ENCODE assay signal across 14 cellular contexts in the genomic region with DNA sequence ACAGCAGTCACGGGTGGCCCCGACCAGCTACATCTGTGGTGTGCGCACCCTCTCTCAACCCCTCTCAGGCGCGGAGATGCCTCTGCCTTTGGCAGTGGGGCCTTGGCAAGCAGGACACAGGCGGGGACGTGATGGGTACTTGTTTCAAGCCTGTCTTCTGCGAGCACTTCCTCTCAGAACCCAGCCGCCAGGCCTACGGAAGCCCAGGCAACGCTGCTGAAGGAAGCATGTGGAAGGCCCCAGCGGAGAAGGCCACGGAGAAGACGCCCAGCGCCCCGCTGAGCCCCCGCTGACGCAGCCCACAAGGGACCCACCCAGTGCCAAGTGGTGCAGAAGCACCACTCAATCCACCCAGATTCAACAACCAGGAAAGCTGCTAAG. TPM values are rescaled to one million over a fixed set of nuclear protein-coding genes. Genes with fewer than 3 reads are reported as not detected.
DNase-seq lines count a peak whose midpoint lies in the region; ATAC-seq and TF ChIP-seq lines count a peak whose summit lies in the region.
"Had no signal": no experiment of that assay in that cellular context is flagged by ENCODE, and none has a peak within 500 bp of the region (broad histone marks: within the 10 kb centered on the region; RNA-seq: fewer than 3 reads in every experiment).

No MANE protein-coding gene starts in this region.

- no peak overlapping the region for H3K4me3 ChIP-seq in heart right ventricle
- H3K4me3 ChIP-seq: colonic mucosa, thoracic aorta had no signal

- WGBS in heart right ventricle, 2 donors = 71 to 83% methylated on average over 17 to 18 of the region's 18 CpGs

- H3K9me3 Mint-ChIP-seq in activated CD8-positive, alpha-beta T cell treated with anti-CD3 and anti-CD28 coated beads for 36 hours = no peaks in the 10 kb centered on the region

- H3K9me3 ChIP-seq in heart right ventricle = no peaks in the 10 kb centered on the region
- H3K9me3 ChIP-seq: colonic mucosa, thoracic aorta had no signal

- TF ChIP-seq CTCF in activated CD8-positive, alpha-beta T cell treated with anti-CD3 and anti-CD28 coated beads for 36 hours (IDR thresholded peaks at IDR 0.05) = no peak
- no peak for TF ChIP-seq CTCF in heart right ventricle (IDR thresholded peaks at IDR 0.05)

- no peaks in the 10 kb centered on the region for H3K27me3 ChIP-seq in heart right ventricle
- H3K27me3 ChIP-seq: colonic mucosa had no signal

- H3K36me3 ChIP-seq in heart right ventricle = peaks cover 0 to 51% (median 16%) of the 10 kb centered on the region in 9 donors
- H3K36me3 ChIP-seq: colonic mucosa had no signal

- peak overlapping the region; percentile 51 for H3K27ac Mint-ChIP-seq in activated CD8-positive, alpha-beta T cell treated with anti-CD3 and anti-CD28 coated beads for 36 hours
- H3K27ac Mint-ChIP-seq: T-helper 17 cell had no signal

- peak; percentile 47 for ATAC-seq in activated CD8-positive, alpha-beta T cell treated with anti-CD3 and anti-CD28 coated beads for 36 hours
- peak; percentile 26 to 77 (median 44) for ATAC-seq in heart right ventricle
- ATAC-seq in sciatic nerve = peak; percentile 33
- no peak for ATAC-seq in GM21786 (IDR thresholded peaks at IDR 0.05; ENCODE audit: unreplicated experiment)
- ATAC-seq: T-helper 17 cell had no signal

- no peaks in the 10 kb centered on the region for H3K27me3 Mint-ChIP-seq in activated CD8-positive, alpha-beta T cell treated with anti-CD3 and anti-CD28 coated beads for 36 hours

- POLR2A ChIA-PET in activated CD8-positive, alpha-beta T cell treated with anti-CD3 and anti-CD28 coated beads for 36 hours (lab: Charles Lee) = interaction anchor here (0.8 to 1.7 kb wide), 4 partner anchors 13 to 32 kb away, joined by 3 to 5 read pairs (median 4); partner anchors contain the start of gene SERPINB6

- intact Hi-C loops in activated CD8-positive, alpha-beta T cell treated with anti-CD3 and anti-CD28 coated beads for 36 hours (cut with micrococcal nuclease) = no loop called here
- intact Hi-C loops in heart right ventricle (cut with DNase I) (no loop called here), sciatic nerve (cut with DNase I) (no loop called here)

- peak; percentile 60 for DNase-seq in Ammon's horn (ENCODE audit: low spot score)
- DNase-seq in activated CD8-positive, alpha-beta T cell treated with anti-CD3 and anti-CD28 coated beads for 36 hours = no peak
- DNase-seq in heart right ventricle = peak in 1 of 2 donors; percentile 43
- no peak for DNase-seq in sciatic nerve (ENCODE audit: low spot score)
- no peak for DNase-seq in NCI-H1436 treated with DMSO at 0.1 percent for 48 hours (lab: John Stamatoyannopoulos, UW)
- no peak for DNase-seq in stimulated activated CD4-positive, alpha-beta T cell treated with anti-CD3 and anti-CD28 coated beads, Interleukin-2, amount 100 ng/mL, for 24 hours
- DNase-seq in stimulated activated CD4-positive, alpha-beta T cell treated with anti-CD3 and anti-CD28 coated beads, Interleukin-15, amount 100 ng/mL, for 24 hours = no peak
- DNase-seq: activated CD4-positive, alpha-beta T cell treated with anti-CD3 and anti-CD28 coated beads, Interleukin-2, amount 50 U/mL, for 4 hours; colonic mucosa; KBM-7; NCI-H510A treated with DMSO at 0.1 percent for 48 hours; T-helper 17 cell had no signal

- peaks cover 13% of the 10 kb centered on the region for H3K4me1 Mint-ChIP-seq in activated CD8-positive, alpha-beta T cell treated with anti-CD3 and anti-CD28 coated beads for 36 hours (ENCODE audit: low read depth)

- H3K4me3 Mint-ChIP-seq in activated CD8-positive, alpha-beta T cell treated with anti-CD3 and anti-CD28 coated beads for 36 hours = peak overlapping the region; percentile 12
- H3K4me3 Mint-ChIP-seq: T-helper 17 cell had no signal

- H3K36me3 Mint-ChIP-seq in activated CD8-positive, alpha-beta T cell treated with anti-CD3 and anti-CD28 coated beads for 36 hours (ENCODE audit: low read depth) = peaks cover 10% of the 10 kb centered on the region

- H3K27ac ChIP-seq in heart right ventricle = peak overlapping the region; percentile 32 to 89 (median 78)
- H3K27ac ChIP-seq: colonic mucosa had no signal

- CTCF ChIA-PET in activated CD8-positive, alpha-beta T cell treated with anti-CD3 and anti-CD28 coated beads for 36 hours (lab: Charles Lee) = interaction anchor here (0.8 to 1.7 kb wide), 2 partner anchors 29 to 44 kb away, joined by 3 to 6 read pairs; no protein-coding TSS in a partner anchor

- H3K4me1 ChIP-seq in heart right ventricle = peaks cover 8 to 73% (median 65%) of the 10 kb centered on the region in 9 donors

RNA-seq across cellular contexts. Expression of gene SERPINB6, which starts 13.0 kb away (rescaled TPM):
- 10 to 100 TPM; 52.2 to 53.8 TPM for total RNA-seq in activated CD8-positive, alpha-beta T cell treated with anti-CD3 and anti-CD28 coated beads for 36 hours
- total RNA-seq in heart right ventricle (100 to 1,000 TPM; 163 to 261 (median 183) TPM), sciatic nerve (122 TPM)
- polyA plus RNA-seq in heart right ventricle = 100 to 1,000 TPM; 138 to 153 TPM

RNA-seq across cellular contexts. Expression of gene NQO2, which starts 41.4 kb away (rescaled TPM):
- 10 to 100 TPM; 23.8 to 24.7 TPM for total RNA-seq in activated CD8-positive, alpha-beta T cell treated with anti-CD3 and anti-CD28 coated beads for 36 hours
- total RNA-seq in heart right ventricle (10 to 100 TPM; 29.5 to 88.4 (median 48.2) TPM), sciatic nerve (30.1 TPM)
- polyA plus RNA-seq in heart right ventricle = 100 to 1,000 TPM in 1 of 2 donors, 10 to 100 TPM in 1; 52.3 to 107 TPM

RNA-seq across cellular contexts. Expression of gene SERPINB9, which starts 55.2 kb away (rescaled TPM):
- 10 to 100 TPM; 65.7 to 70.3 TPM for total RNA-seq in activated CD8-positive, alpha-beta T cell treated with anti-CD3 and anti-CD28 coated beads for 36 hours
- 10 to 100 TPM in 1 of 10 donors, 1 to 10 TPM in 9; 3.6 to 10.9 (median 4.8) TPM for total RNA-seq in heart right ventricle
- 1 to 10 TPM; 2.2 to 3.8 TPM for polyA plus RNA-seq in heart right ventricle
- 34.1 TPM for total RNA-seq in sciatic nerve
